ENCODE assay signal across 8 cellular contexts in the genomic region with DNA sequence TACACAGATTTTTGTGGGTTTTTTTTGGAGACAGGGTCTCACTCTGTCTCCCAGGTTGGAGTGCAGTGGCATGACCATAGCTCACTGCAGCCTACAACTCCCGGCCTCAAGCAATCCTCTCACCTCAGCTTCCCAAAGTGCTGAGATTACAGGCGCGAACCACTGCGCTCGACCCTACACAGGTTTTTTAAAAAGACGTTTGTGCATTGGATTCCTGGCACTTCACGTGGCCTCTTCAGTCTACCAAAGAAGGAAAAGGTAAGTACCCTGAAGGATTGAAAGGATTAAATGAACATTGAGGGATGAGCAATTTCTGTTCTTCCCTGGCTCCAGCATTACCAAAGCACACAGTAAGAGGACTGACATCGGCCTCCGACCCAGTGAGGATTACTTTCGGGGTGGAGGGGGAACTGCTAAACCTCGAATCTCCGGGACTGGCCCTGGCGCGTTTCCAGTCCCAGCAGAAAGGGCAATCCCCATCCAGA. TPM values are rescaled to one million over a fixed set of nuclear protein-coding genes. Genes with fewer than 3 reads are reported as not detected.
DNase-seq lines count a peak whose midpoint lies in the region; ATAC-seq and TF ChIP-seq lines count a peak whose summit lies in the region.

No MANE protein-coding gene starts in this region.

- DNase-seq in T-helper 1 cell (no peak), kidney epithelial cell (ENCODE audit: low read depth) (no peak), GM20000 (ENCODE audit: low spot score) (no peak), NCI-H2107 treated with DMSO at 0.1 percent for 48 hours (lab: John Stamatoyannopoulos, UW; ENCODE audit: unreplicated experiment) (no peak)
- DNase-seq in activated naive CD4-positive, alpha-beta T cell treated with anti-CD3 and anti-CD28 coated beads, Interleukin-2, amount 50 U/mL, for 72 hours (ENCODE audit: low spot score in 2 of 2), result no peak

- no peaks in the 10 kb centered on the region for H3K9me3 Mint-ChIP-seq in T-helper 1 cell treated with Interleukin-12 subunit alpha and Interleukin-12 subunit beta and Interleukin-4 antibody, amounts not matched to agents 30 μg/mL and 1 μg/mL, for 36 hours
- H3K9me3 Mint-ChIP-seq in activated naive CD4-positive, alpha-beta T cell treated with anti-CD3 and anti-CD28 coated beads, Interleukin-2, amount 50 U/mL, for 72 hours, result no peaks in the 10 kb centered on the region

- H3K4me1 Mint-ChIP-seq in T-helper 1 cell treated with Interleukin-12 subunit alpha and Interleukin-12 subunit beta and Interleukin-4 antibody, amounts not matched to agents 30 μg/mL and 1 μg/mL, for 36 hours (ENCODE audit: low read depth), result peaks cover 45% of the 10 kb centered on the region

- no peaks in the 10 kb centered on the region for H3K27me3 ChIP-seq in kidney epithelial cell (ENCODE audit: control insufficient read depth, insufficient read depth, low read length)

- H3K4me3 Mint-ChIP-seq in T-helper 1 cell treated with Interleukin-12 subunit alpha and Interleukin-12 subunit beta and Interleukin-4 antibody, amounts not matched to agents 30 μg/mL and 1 μg/mL, for 36 hours, result peak overlapping the region; percentile 92

- H3K27ac ChIP-seq in temporal lobe (ENCODE audit: low read depth, low read length), result peak overlapping the region; percentile 76

- peak overlapping the region; percentile 99 for H3K4me3 ChIP-seq in kidney epithelial cell (ENCODE audit: low read depth, low read length)

- TF ChIP-seq CTCF in kidney epithelial cell (IDR thresholded peaks at IDR 0.05; ENCODE audit: insufficient read depth, low read length, poor library complexity, severe bottlenecking), result no peak
- no peak for TF ChIP-seq CTCF in GM20000 (IDR thresholded peaks at IDR 0.05; ENCODE audit: extremely low read depth, missing control alignments)

- ATAC-seq in activated naive CD4-positive, alpha-beta T cell treated with anti-CD3 and anti-CD28 coated beads, Interleukin-2, amount 50 U/mL, for 72 hours, result peak in 1 of 2 donors; percentile 6
- ATAC-seq in HG03159 (IDR thresholded peaks at IDR 0.05; ENCODE audit: unreplicated experiment), result no peak

- no peaks in the 10 kb centered on the region for H3K27me3 Mint-ChIP-seq in T-helper 1 cell treated with Interleukin-12 subunit alpha and Interleukin-12 subunit beta and Interleukin-4 antibody, amounts not matched to agents 30 μg/mL and 1 μg/mL, for 36 hours (ENCODE audit: low read depth)

- H3K27ac Mint-ChIP-seq in T-helper 1 cell treated with Interleukin-12 subunit alpha and Interleukin-12 subunit beta and Interleukin-4 antibody, amounts not matched to agents 30 μg/mL and 1 μg/mL, for 36 hours, result peak overlapping the region; percentile 86
- peak overlapping the region; percentile 53 to 95 for H3K27ac Mint-ChIP-seq in activated naive CD4-positive, alpha-beta T cell treated with anti-CD3 and anti-CD28 coated beads, Interleukin-2, amount 50 U/mL, for 72 hours

- H3K36me3 ChIP-seq in kidney epithelial cell (ENCODE audit: control insufficient read depth, insufficient read depth, low read length), result no peaks in the 10 kb centered on the region

- peaks cover 13% of the 10 kb centered on the region for H3K36me3 Mint-ChIP-seq in T-helper 1 cell treated with Interleukin-12 subunit alpha and Interleukin-12 subunit beta and Interleukin-4 antibody, amounts not matched to agents 30 μg/mL and 1 μg/mL, for 36 hours (ENCODE audit: low read depth)
- peaks cover 13 to 29% of the 10 kb centered on the region in 2 donors for H3K36me3 Mint-ChIP-seq in activated naive CD4-positive, alpha-beta T cell treated with anti-CD3 and anti-CD28 coated beads, Interleukin-2, amount 50 U/mL, for 72 hours

RNA-seq across cellular contexts. Expression of a gene that starts 0.6 kb away (rescaled TPM):
- total RNA-seq in activated naive CD4-positive, alpha-beta T cell treated with anti-CD3 and anti-CD28 coated beads, Interleukin-2, amount 50 U/mL, for 72 hours, result 100 to 1,000 TPM; 185 to 222 TPM
- total RNA-seq in kidney epithelial cell (165 and 179 TPM in 2 replicates), temporal lobe (138 TPM)

RNA-seq across cellular contexts. Expression of a gene that starts 24.9 kb away (rescaled TPM):
- 10 to 100 TPM; 63.6 to 96.7 TPM for total RNA-seq in activated naive CD4-positive, alpha-beta T cell treated with anti-CD3 and anti-CD28 coated beads, Interleukin-2, amount 50 U/mL, for 72 hours
- 15.7 and 27.2 TPM in 2 replicates for total RNA-seq in kidney epithelial cell
- 5.2 TPM for total RNA-seq in temporal lobe
